8 cellular contexts compared by ENCODE assay signal in the genomic region with DNA sequence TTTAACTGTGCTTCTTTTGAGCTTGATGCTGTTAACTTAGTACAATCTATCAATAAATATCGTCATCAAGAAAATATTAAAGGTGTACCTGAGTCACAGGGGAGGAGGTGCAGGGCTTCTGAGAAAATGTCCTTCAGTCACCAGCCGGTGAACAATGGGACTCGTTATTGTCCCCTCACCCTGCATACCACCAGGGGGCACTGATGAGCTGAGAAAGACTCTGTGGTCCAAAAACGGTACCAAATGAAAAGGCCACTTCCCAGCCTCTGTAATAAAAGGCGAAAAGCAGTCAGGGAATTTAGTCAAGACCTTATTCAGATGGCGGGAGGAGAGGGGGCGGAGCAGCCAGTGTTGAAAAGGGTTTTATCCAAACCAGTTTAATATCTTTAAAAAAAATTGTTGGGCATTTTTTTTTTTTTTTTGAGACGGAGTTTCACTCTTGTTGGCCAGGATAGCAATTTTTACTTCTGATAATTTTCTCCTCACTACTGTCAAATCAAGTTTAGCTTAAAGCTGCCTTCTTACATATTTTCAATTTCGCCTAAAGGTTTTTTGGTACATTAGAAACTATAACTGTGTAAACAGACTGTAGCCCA.
DNase-seq lines count a peak whose midpoint lies in the region; FAIRE-seq and TF ChIP-seq lines count a peak whose summit lies in the region.

No MANE protein-coding gene starts in this region.

- H3K27ac Mint-ChIP-seq in mesothelial cell of epicardium: no peak overlapping the region

- H3K36me3 Mint-ChIP-seq in mesothelial cell of epicardium: no peaks in the 10 kb centered on the region

- DNase-seq in BJ (ENCODE audit: low read depth) (no peak), GM12892 (ENCODE audit: insufficient read length) (peak; percentile 52), HuH-7 (ENCODE audit: low spot score) (peak; percentile 66), SHP77 treated with DMSO at 0.1 percent for 48 hours (lab: John Stamatoyannopoulos, UW) (peak; percentile 18), dermis blood vessel endothelial cell (peak; percentile 58), mesothelial cell of epicardium (ENCODE audit: low spot score in 2 of 2, unreplicated experiment in 2 of 2) (peak in 1 of 2 experiments; percentile 68), testis (peak; percentile 80), occipital lobe (lab: John Stamatoyannopoulos, UW) (no peak)

- H3K36me3 ChIP-seq in BJ (ENCODE audit: control insufficient read depth, insufficient read depth, low read length): no peaks in the 10 kb centered on the region
- no peaks in the 10 kb centered on the region for H3K36me3 ChIP-seq in testis (ENCODE audit: low read depth, missing control alignments)

- H3K27me3 ChIP-seq in BJ (ENCODE audit: control insufficient read depth, insufficient read depth, low read length) (no peaks in the 10 kb centered on the region), testis (no peaks in the 10 kb centered on the region)

- FAIRE-seq in GM12892 (lab: Jason Lieb, UNC): peak; percentile 79

- H3K27ac ChIP-seq in testis: no peak overlapping the region

- peaks cover 47% of the 10 kb centered on the region for H3K27me3 Mint-ChIP-seq in mesothelial cell of epicardium (ENCODE audit: low read depth)

- no peaks in the 10 kb centered on the region for H3K4me1 Mint-ChIP-seq in mesothelial cell of epicardium

- POLR2A ChIA-PET in BJ (lab: Charles Lee): no interaction called here

- H3K4me3 Mint-ChIP-seq in mesothelial cell of epicardium: no peak overlapping the region

- CTCF ChIA-PET in BJ (lab: Yijun Ruan, JAX): interaction anchor here (0.7 to 2.2 kb wide), 11 partner anchors 8 to 551 kb away, joined by 3 to 10 read pairs (median 4); no protein-coding TSS in a partner anchor

- TF ChIP-seq CTCF in BJ (IDR thresholded peaks at IDR 0.05; ENCODE audit: insufficient read depth, low read depth, low read length) (peak; percentile 85), mesothelial cell of epicardium (IDR thresholded peaks at IDR 0.05; ENCODE audit: unreplicated experiment) (peak; percentile 83), testis (IDR thresholded peaks at IDR 0.05) (peak; percentile 17 to 73 (median 72))

- intact Hi-C loops in testis (cut with DNase I; ENCODE audit: low total_unique reads): no loop called here

- no peaks in the 10 kb centered on the region for H3K4me1 ChIP-seq in testis

- no peaks in the 10 kb centered on the region for H3K9me3 ChIP-seq in testis

- TF ChIP-seq POLR2A in GM12892 (IDR thresholded peaks at IDR 0.05; ENCODE audit: low read depth, low read length): no peak
- TF ChIP-seq POLR2A in testis (IDR thresholded peaks at IDR 0.05): no peak

- no peak overlapping the region for H3K4me3 ChIP-seq in BJ (ENCODE audit: low read depth, low read length)
- H3K4me3 ChIP-seq in testis: peak overlapping the region in 1 of 2 donors; percentile 1

- peaks cover 4% of the 10 kb centered on the region for H3K9me3 Mint-ChIP-seq in mesothelial cell of epicardium

- 23 to 27% methylated on average over 9 of the region's 9 CpGs for WGBS in testis, 2 donors

Comparison
In these comparisons a context has a peak if more than half of its experiments do, and no peak if none do; other contexts are left out.
1. DNase-seq: peak in GM12892 (single experiment), HuH-7 (single experiment), SHP77 treated with DMSO at 0.1 percent for 48 hours (single experiment), dermis blood vessel endothelial cell (single experiment) and testis (single experiment); none in BJ (single experiment) and occipital lobe (single experiment).
2. Peak in every context shown above with its lines, with median percentiles within 50 percentile points of each other: CTCF ChIP-seq.